Comparison of ENCODE assay signal across 25 cellular contexts in genomic region chr11:3732671-3733070, GRCh38.
DNase-seq lines count a peak whose midpoint lies in the region; TF ChIP-seq lines count a peak whose summit lies in the region.
"Had no signal": no experiment of that assay in that cellular context is flagged by ENCODE, and none has a peak within 500 bp of the region (broad histone marks: within the 10 kb centered on the region; RNA-seq: fewer than 3 reads in every experiment).

No MANE protein-coding gene starts in this region.

- no peaks in the 10 kb centered on the region for H3K9me3 ChIP-seq in adipocyte (ENCODE audit: control insufficient read depth, low read length)
- no peaks in the 10 kb centered on the region for H3K9me3 ChIP-seq in hepatocyte (ENCODE audit: low read depth)
- H3K9me3 ChIP-seq: ascending aorta, prostate gland, stomach had no signal

- POLR2A ChIA-PET in activated CD4-positive, alpha-beta memory T cell treated with anti-CD3 and anti-CD28 coated beads, Interleukin-2, amount 10 ng/mL, durations not matched to agents 7 days and 5 days (lab: Charles Lee), result no interaction called here
- POLR2A ChIA-PET in activated CD4-positive, alpha-beta memory T cell treated with anti-CD3 and anti-CD28 coated beads for 36 hours (lab: Charles Lee), result no interaction called here

- 92% methylated on average over 1 of the region's 1 CpG for WGBS in hepatocyte (ENCODE audit: low lambda C conversion rate, missing lambda C conversion rate)

- H4K20me1 ChIP-seq in hepatocyte (ENCODE audit: insufficient read depth, poor library complexity, severe bottlenecking), result no peaks in the 10 kb centered on the region

- H3K4me1 ChIP-seq in adipocyte (ENCODE audit: control insufficient read depth, insufficient read depth, low read length), result peaks cover 21% of the 10 kb centered on the region
- H3K4me1 ChIP-seq in hepatocyte (ENCODE audit: insufficient read depth), result no peaks in the 10 kb centered on the region
- H3K4me1 ChIP-seq: ascending aorta, prostate gland, stomach had no signal

- H2AFZ ChIP-seq in hepatocyte, result no peak overlapping the region

- no peak overlapping the region for H3K4me2 ChIP-seq in hepatocyte
- H3K4me2 ChIP-seq: KMS-11, smooth muscle cell had no signal

- H3K9ac ChIP-seq in adipocyte (ENCODE audit: low read length), result no peak overlapping the region
- H3K9ac ChIP-seq: KMS-11 had no signal

- CTCF ChIA-PET in activated CD4-positive, alpha-beta memory T cell treated with anti-CD3 and anti-CD28 coated beads, Interleukin-2, amount 10 ng/mL, durations not matched to agents 7 days and 5 days (lab: Charles Lee), result no interaction called here
- CTCF ChIA-PET in activated CD4-positive, alpha-beta memory T cell treated with anti-CD3 and anti-CD28 coated beads for 36 hours (lab: Charles Lee), result no interaction called here

- H3K79me2 ChIP-seq in hepatocyte, result peaks cover 4% of the 10 kb centered on the region

- peak overlapping the region; percentile 6 for H3K27ac Mint-ChIP-seq in activated CD4-positive, alpha-beta memory T cell treated with anti-CD3 and anti-CD28 coated beads, Interleukin-2, amount 10 ng/mL, durations not matched to agents 7 days and 5 days
- H3K27ac Mint-ChIP-seq in activated CD4-positive, alpha-beta memory T cell treated with anti-CD3 and anti-CD28 coated beads for 36 hours, result no peak overlapping the region
- H3K27ac Mint-ChIP-seq: activated B cell treated with CpG ODN at 0.5 μM for 24 hours had no signal

- peaks cover 84% of the 10 kb centered on the region for H3K36me3 Mint-ChIP-seq in activated CD4-positive, alpha-beta memory T cell treated with anti-CD3 and anti-CD28 coated beads, Interleukin-2, amount 10 ng/mL, durations not matched to agents 7 days and 5 days (ENCODE audit: low read depth)
- peaks cover 45% of the 10 kb centered on the region for H3K36me3 Mint-ChIP-seq in activated CD4-positive, alpha-beta memory T cell treated with anti-CD3 and anti-CD28 coated beads for 36 hours

- H3K36me3 ChIP-seq in adipocyte (ENCODE audit: control insufficient read depth, insufficient read depth, low read length, severe bottlenecking) (peaks cover 87% of the 10 kb centered on the region), hepatocyte (replicated peaks; ENCODE audit: insufficient read depth, low read depth) (peaks cover 3% of the 10 kb centered on the region)
- H3K36me3 ChIP-seq: prostate gland had no signal

- no peaks in the 10 kb centered on the region for H3K9me3 Mint-ChIP-seq in activated CD4-positive, alpha-beta memory T cell treated with anti-CD3 and anti-CD28 coated beads, Interleukin-2, amount 10 ng/mL, durations not matched to agents 7 days and 5 days
- no peaks in the 10 kb centered on the region for H3K9me3 Mint-ChIP-seq in activated CD4-positive, alpha-beta memory T cell treated with anti-CD3 and anti-CD28 coated beads for 36 hours
- H3K9me3 Mint-ChIP-seq: activated B cell treated with CpG ODN at 0.5 μM for 24 hours; CD14-positive monocyte; natural killer cell treated with Interleukin-12 subunit alpha and Interleukin-12 subunit beta and Interleukin-15 and Interleukin-18, amount 100 ng/mL, for 72 hours had no signal

- no peak for TF ChIP-seq CTCF in hepatocyte (IDR thresholded peaks at IDR 0.05; ENCODE audit: poor library complexity)

- no peaks in the 10 kb centered on the region for H3K27me3 Mint-ChIP-seq in activated CD4-positive, alpha-beta memory T cell treated with anti-CD3 and anti-CD28 coated beads, Interleukin-2, amount 10 ng/mL, durations not matched to agents 7 days and 5 days
- H3K27me3 Mint-ChIP-seq in activated CD4-positive, alpha-beta memory T cell treated with anti-CD3 and anti-CD28 coated beads for 36 hours, result no peaks in the 10 kb centered on the region
- H3K27me3 Mint-ChIP-seq: activated B cell treated with CpG ODN at 0.5 μM for 24 hours; natural killer cell treated with Interleukin-12 subunit alpha and Interleukin-12 subunit beta and Interleukin-15 and Interleukin-18, amount 100 ng/mL, for 72 hours had no signal

- peaks cover 4% of the 10 kb centered on the region for H3K4me1 Mint-ChIP-seq in activated CD4-positive, alpha-beta memory T cell treated with anti-CD3 and anti-CD28 coated beads, Interleukin-2, amount 10 ng/mL, durations not matched to agents 7 days and 5 days
- peaks cover 2% of the 10 kb centered on the region for H3K4me1 Mint-ChIP-seq in activated CD4-positive, alpha-beta memory T cell treated with anti-CD3 and anti-CD28 coated beads for 36 hours (ENCODE audit: low read depth)
- H3K4me1 Mint-ChIP-seq: activated B cell treated with CpG ODN at 0.5 μM for 24 hours had no signal

- no peaks in the 10 kb centered on the region for H3K9me2 ChIP-seq in hepatocyte (replicated peaks; ENCODE audit: insufficient read depth)

- DNase-seq in activated CD4-positive, alpha-beta memory T cell treated with anti-CD3 and anti-CD28 coated beads, Interleukin-2, amount 10 ng/mL, durations not matched to agents 7 days and 5 days, result no peak
- DNase-seq in activated CD4-positive, alpha-beta memory T cell treated with anti-CD3 and anti-CD28 coated beads for 36 hours, result no peak
- DNase-seq in adipocyte (ENCODE audit: low read depth), result peak; percentile 11
- peak; percentile 77 for DNase-seq in globus pallidus (ENCODE audit: low spot score)
- DNase-seq in superior temporal gyrus (ENCODE audit: extremely low spot score), result peak; percentile 76
- no peak for DNase-seq in hepatocyte (ENCODE audit: low spot score)
- no peak for DNase-seq in activated T-cell treated with anti-CD3 and anti-CD28 coated beads, Interleukin-2, amount 50 U/mL, for 1 hour
- DNase-seq in LoVo (ENCODE audit: low spot score), result no peak
- DNase-seq: activated B cell treated with CpG ODN at 0.5 μM for 24 hours; activated gamma-delta T cell; GF-D8; kidney; mesenchymal stem cell; NCI-H2029 treated with DMSO at 0.1 percent for 48 hours; PC-3; SIG-M5; stimulated activated CD4-positive, alpha-beta T cell treated with anti-CD3 and anti-CD28 coated beads, Interleukin-4, amount 100 ng/mL, for 1 hour; stomach had no signal

- intact Hi-C loops in activated CD4-positive, alpha-beta memory T cell treated with anti-CD3 and anti-CD28 coated beads for 36 hours (cut with micrococcal nuclease), result no loop called here

- no peak overlapping the region for H3K4me3 ChIP-seq in adipocyte (ENCODE audit: low read length)
- H3K4me3 ChIP-seq in hepatocyte, result no peak overlapping the region
- H3K4me3 ChIP-seq: ascending aorta, GM12878, prostate gland, smooth muscle cell, stomach had no signal

- no peak overlapping the region for H3K27ac ChIP-seq in hepatocyte
- H3K27ac ChIP-seq: ascending aorta, KMS-11, prostate gland, stomach had no signal

- no peak overlapping the region for H3K4me3 Mint-ChIP-seq in activated CD4-positive, alpha-beta memory T cell treated with anti-CD3 and anti-CD28 coated beads, Interleukin-2, amount 10 ng/mL, durations not matched to agents 7 days and 5 days
- no peak overlapping the region for H3K4me3 Mint-ChIP-seq in activated CD4-positive, alpha-beta memory T cell treated with anti-CD3 and anti-CD28 coated beads for 36 hours
- H3K4me3 Mint-ChIP-seq: activated B cell treated with CpG ODN at 0.5 μM for 24 hours; CD14-positive monocyte; natural killer cell treated with Interleukin-12 subunit alpha and Interleukin-12 subunit beta and Interleukin-15 and Interleukin-18, amount 100 ng/mL, for 72 hours had no signal

- no peaks in the 10 kb centered on the region for H3K27me3 ChIP-seq in adipocyte (replicated peaks; ENCODE audit: control insufficient read depth, insufficient read depth, low read length)
- no peaks in the 10 kb centered on the region for H3K27me3 ChIP-seq in hepatocyte
- H3K27me3 ChIP-seq: ascending aorta, stomach had no signal

Comparison
In these comparisons a context has a peak if more than half of its experiments do, and no peak if none do; other contexts are left out.
1. DNase-seq: peak in adipocyte (single experiment), globus pallidus (single experiment) and superior temporal gyrus (single experiment); none in activated CD4-positive, alpha-beta memory T cell treated with anti-CD3 and anti-CD28 coated beads, Interleukin-2, amount 10 ng/mL, durations not matched to agents 7 days and 5 days (single experiment), activated CD4-positive, alpha-beta memory T cell treated with anti-CD3 and anti-CD28 coated beads for 36 hours (single experiment), hepatocyte (single experiment), activated T-cell treated with anti-CD3 and anti-CD28 coated beads, Interleukin-2, amount 50 U/mL, for 1 hour (single experiment) and LoVo (single experiment).